Comparison of ENCODE assay signal across 22 cellular contexts in genomic region chr19:35407619-35408018, GRCh38. TPM values are rescaled to one million over a fixed set of nuclear protein-coding genes. Genes with fewer than 3 reads are reported as not detected.
DNase-seq lines count a peak whose midpoint lies in the region; ATAC-seq, FAIRE-seq and TF ChIP-seq lines count a peak whose summit lies in the region.
"Had no signal": no experiment of that assay in that cellular context is flagged by ENCODE, and none has a peak within 500 bp of the region (broad histone marks: within the 10 kb centered on the region; RNA-seq: fewer than 3 reads in every experiment).

No MANE protein-coding gene starts in this region.

- TF ChIP-seq RAD21 in Ishikawa (IDR thresholded peaks at IDR 0.05; ENCODE audit: low read depth) (no peak), GM12878 (IDR thresholded peaks at IDR 0.05; ENCODE audit: insufficient read depth, low read depth, low read length) (no peak)

- SMC1A ChIA-PET in GM12878 (lab: Charles Lee; ENCODE audit: uncharacterized antibody, unreplicated experiment) = interaction anchor here (1.2 to 10.6 kb wide), 5 partner anchors 9 to 60 kb away, joined by 4 to 152 read pairs (median 13); partner anchors contain the start of gene FFAR1

- no peak for TF ChIP-seq CTCF in GM12878 (IDR thresholded peaks at IDR 0.05 in 2 of 3, conservative IDR thresholded peaks at IDR 0.05 in 1 of 3; ENCODE audit: control insufficient read depth in 2 of 3, extremely low read depth in 1 of 3, insufficient read depth in 1 of 3, low read depth in 3 of 3, low read length in 3 of 3)

- H3K27me3 ChIP-seq in GM12878 (replicated peaks in 1 of 2; ENCODE audit: control insufficient read depth in 2 of 2, insufficient read depth in 2 of 2, low read length in 1 of 2) = no peaks in the 10 kb centered on the region
- H3K27me3 ChIP-seq: BLaER1 treated with 17β-estradiol and CSF1 and Interleukin-3, amounts not matched to agents 10 nM and 100 nM had no signal

- H3K4me2 ChIP-seq in GM12878 (ENCODE audit: control insufficient read depth, insufficient read depth) = peak overlapping the region; percentile 33; the same call in 1 of the 2 replicates
- H3K4me2 ChIP-seq: BLaER1 treated with 17β-estradiol and CSF1 and Interleukin-3, amounts not matched to agents 10 nM and 100 nM had no signal

- WGBS in GM12878 (ENCODE audit: insufficient coverage, insufficient replicate concordance, low lambda C conversion rate, missing lambda C conversion rate) = 87% methylated on average over 6 of the region's 6 CpGs

- POLR2A ChIA-PET in GM12878 (lab: Charles Lee) = interaction anchor here (1.4 to 1.6 kb wide), 2 partner anchors 52 kb away, joined by 4 to 6 read pairs; no protein-coding TSS in a partner anchor

- no TSS peak for BruUV-seq in GM12878 (replicated peaks; lab: Mats Ljungman, UMichigan)

- CTCF ChIA-PET in GM12878 (lab: Yijun Ruan, JAX) = interaction anchor here (1.8 to 2.1 kb wide), 2 partner anchors 10 to 56 kb away, joined by 8 read pairs; no protein-coding TSS in a partner anchor

- H4K20me1 ChIP-seq in GM12878 (ENCODE audit: control insufficient read depth, insufficient read depth) = no peaks in the 10 kb centered on the region
- H4K20me1 ChIP-seq: BLaER1 treated with 17β-estradiol and CSF1 and Interleukin-3, amounts not matched to agents 10 nM and 100 nM had no signal

- no peaks in the 10 kb centered on the region; a peak in 1 of 4 replicates for H3K36me3 ChIP-seq in GM12878 (ENCODE audit: control insufficient read depth in 2 of 2, insufficient read depth in 2 of 2, low read length in 1 of 2)
- H3K36me3 ChIP-seq: BLaER1 treated with 17β-estradiol and CSF1 and Interleukin-3, amounts not matched to agents 10 nM and 100 nM had no signal

- peaks cover 2% of the 10 kb centered on the region for H3K79me2 ChIP-seq in GM12878 (ENCODE audit: control insufficient read depth, insufficient read depth, low read length)

- TF ChIP-seq POLR2A in GM12892 (IDR thresholded peaks at IDR 0.05; ENCODE audit: low read depth, low read length) (no peak), GM12878 (IDR thresholded peaks at IDR 0.05; ENCODE audit: low read depth, low read length) (no peak)

- no peak for TF ChIP-seq EP300 in Ishikawa (IDR thresholded peaks at IDR 0.05; ENCODE audit: borderline replicate concordance)
- TF ChIP-seq EP300 in GM12878 (IDR thresholded peaks at IDR 0.05; ENCODE audit: borderline replicate concordance in 1 of 2, control insufficient read depth in 1 of 2, low read depth in 2 of 2, low read length in 2 of 2) = no peak

- peak overlapping the region; percentile 71; the same call in 1 of the 2 replicates for H3K27ac ChIP-seq in GM12878 (ENCODE audit: control insufficient read depth, insufficient read depth)
- H3K27ac ChIP-seq: BLaER1 treated with 17β-estradiol and CSF1 and Interleukin-3, amounts not matched to agents 10 nM and 100 nM; C4-2B had no signal

- ATAC-seq in GM12878 = no peak
- ATAC-seq: CD8-positive, alpha-beta T cell had no signal

- RAD21 ChIA-PET in GM12878 (lab: Charles Lee; ENCODE audit: unreplicated experiment) = interaction anchor here (1.7 to 5.8 kb wide), 4 partner anchors 11 to 55 kb away, joined by 10 to 56 read pairs (median 14); no protein-coding TSS in a partner anchor

- no peaks in the 10 kb centered on the region; the same call in 2 of the 3 replicates for H3K9me3 ChIP-seq in GM12878 (replicated peaks; ENCODE audit: control insufficient read depth, insufficient read depth, low read length)
- H3K9me3 ChIP-seq: BLaER1 treated with 17β-estradiol and CSF1 and Interleukin-3, amounts not matched to agents 10 nM and 100 nM; Caco-2 had no signal

- H3K4me3 ChIP-seq in GM12878 = no peak overlapping the region
- H3K4me3 ChIP-seq: BLaER1 treated with 17β-estradiol and CSF1 and Interleukin-3, amounts not matched to agents 10 nM and 100 nM had no signal

- intact Hi-C loops in GM12878 (cut with micrococcal nuclease; ENCODE audit: unreplicated experiment) = loop anchor here (2.0 kb wide), 2 partner anchors 51 to 55 kb away; no protein-coding TSS in a partner anchor

- FAIRE-seq in GM12892 (lab: Jason Lieb, UNC) (peak; percentile 5), GM12878 (lab: Jason Lieb, UNC) (no peak)
- FAIRE-seq: A204.1, D721Med, G401.6 had no signal

- in situ Hi-C loops in GM12878 (cut with MboI) = no loop called here

- DNase-seq in GM12892 (ENCODE audit: insufficient read length) = no peak
- no peak for DNase-seq in GM12878 (ENCODE audit: low read depth, low spot score)
- DNase-seq in GOT3 (lab: John Stamatoyannopoulos, UW) = no peak
- DNase-seq in SIG-M5 treated with dmso at 0.1 percent for 504 hours (lab: John Stamatoyannopoulos, UW; ENCODE audit: unreplicated experiment) = no peak
- DNase-seq in NCI-H2081 (lab: John Stamatoyannopoulos, UW) = no peak
- no peak for DNase-seq in NCI-H748 (lab: John Stamatoyannopoulos, UW; ENCODE audit: unreplicated experiment)
- DNase-seq: 8988T; AML-193; Calu3; CD4-positive, alpha-beta T cell; CD8-positive, alpha-beta T cell; DMS79 treated with DMSO at 0.1 percent for 48 hours; GF-D8 had no signal

- H2AFZ ChIP-seq in GM12878 (ENCODE audit: control insufficient read depth, low read depth, low read length) = no peak overlapping the region

- no peak overlapping the region for H3K9ac ChIP-seq in GM12878 (ENCODE audit: control insufficient read depth, insufficient read depth, low read length)
- H3K9ac ChIP-seq: BLaER1 treated with 17β-estradiol and CSF1 and Interleukin-3, amounts not matched to agents 10 nM and 100 nM had no signal

- H3K4me1 ChIP-seq in GM12878 (ENCODE audit: control insufficient read depth, insufficient read depth, low read length) = peaks cover 47% of the 10 kb centered on the region

RNA-seq across cellular contexts. Expression of gene GPR42, which starts 36.8 kb away (rescaled TPM):
- not detected for polyA plus RNA-seq in GM12892 (2012; ENCODE audit: missing spikeins)
- not detected in 2 replicates for total RNA-seq in GM12878 (2013; cell fraction: nucleolus; rRNA removed)
- total RNA-seq in GM12878 (2014; rRNA removed) = not detected in 2 replicates
- total RNA-seq in GM12878 (2014; rRNA removed; fragmentation: Illumina TruSeq; extraction: Trizol) = not detected in 2 replicates
- 0.13 TPM in 1 of 2 replicates, not detected in the other for total RNA-seq in GM12878 (2021)
- not detected for polyA plus RNA-seq in GM12878 (2011; ENCODE audit: low read depth)
- polyA plus RNA-seq in GM12878 (2011; rRNA removed) = not detected in 2 replicates
- not detected in 2 replicates for polyA plus RNA-seq in GM12878 (2011; cell fraction: cytosol; rRNA removed)
- polyA plus RNA-seq in GM12878 (2011; cell fraction: nucleus; rRNA removed) = 0.10 TPM in 1 of 2 replicates, not detected in the other
- polyA plus RNA-seq in GM12878 (2012) = 0.25 TPM in 1 of 2 replicates, not detected in the other
- not detected in 2 replicates for polyA plus RNA-seq in GM12878 (2014; fragmentation: Illumina TruSeq; extraction: Trizol)
- not detected for polyA plus RNA-seq in GM12878 (2014; fragmentation: Nextera tagmentation; extraction: Ambion mirVana)
- polyA plus RNA-seq in GM12878 (2014; rRNA removed) = not detected in 2 replicates
- polyA plus RNA-seq in GM12878 (2016; fragmentation: Nextera tagmentation; extraction: Ambion mirVana) = not detected
- not detected in 2 replicates for polyA minus RNA-seq in GM12878 (2011; rRNA and poly(A)+ RNA removed)
- polyA minus RNA-seq in GM12878 (2011; cell fraction: cytosol; rRNA and poly(A)+ RNA removed) = not detected in 2 replicates
- not detected in 2 replicates for polyA minus RNA-seq in GM12878 (2011; cell fraction: nucleus; rRNA and poly(A)+ RNA removed)
- total RNA-seq: B cell; Caco-2; Calu3; CD8-positive, alpha-beta T cell had no signal
- polyA plus RNA-seq: BJ had no signal

RNA-seq across cellular contexts. Expression of gene FFAR2, which starts 40.4 kb away (rescaled TPM):
- polyA plus RNA-seq in GM12892 (2012; ENCODE audit: missing spikeins) = 1.6 TPM
- 1.3 and 1.4 TPM in 2 replicates for total RNA-seq in GM12878 (2013; cell fraction: nucleolus; rRNA removed)
- total RNA-seq in GM12878 (2014; rRNA removed) (2.8 and 2.9 TPM in 2 replicates), GM12878 (2014; rRNA removed; fragmentation: Illumina TruSeq; extraction: Trizol) (1.9 and 2.5 TPM in 2 replicates), GM12878 (2021) (2.3 and 2.8 TPM in 2 replicates)
- 2.5 TPM for polyA plus RNA-seq in GM12878 (2011; ENCODE audit: low read depth)
- polyA plus RNA-seq in GM12878 (2011; rRNA removed) (0.05 and 0.06 TPM in 2 replicates), GM12878 (2014; fragmentation: Illumina TruSeq; extraction: Trizol) (2.5 and 4.0 TPM in 2 replicates), GM12878 (2014; fragmentation: Nextera tagmentation; extraction: Ambion mirVana) (1 to 10 TPM; 1.8 to 3.1 TPM), GM12878 (2014; rRNA removed) (2.8 and 3.1 TPM in 2 replicates), GM12878 (2016; fragmentation: Nextera tagmentation; extraction: Ambion mirVana) (1 to 10 TPM in 1 of 2 experiments, under 1 TPM in 1; 0.53 to 1.1 TPM)
- polyA plus RNA-seq in GM12878 (2011; cell fraction: cytosol; rRNA removed) = 0.03 and 0.08 TPM in 2 replicates
- not detected in 2 replicates for polyA plus RNA-seq in GM12878 (2011; cell fraction: nucleus; rRNA removed)
- 2.0 and 3.2 TPM in 2 replicates for polyA plus RNA-seq in GM12878 (2012)
- polyA minus RNA-seq in GM12878 (2011; rRNA and poly(A)+ RNA removed) = 0.10 TPM in 1 of 2 replicates, not detected in the other
- not detected in 2 replicates for polyA minus RNA-seq in GM12878 (2011; cell fraction: cytosol; rRNA and poly(A)+ RNA removed)
- 0.19 TPM in 1 of 2 replicates, not detected in the other for polyA minus RNA-seq in GM12878 (2011; cell fraction: nucleus; rRNA and poly(A)+ RNA removed)
- total RNA-seq: B cell, Caco-2, Calu3 had no signal
- polyA plus RNA-seq: BJ had no signal

RNA-seq across cellular contexts. Expression of gene FFAR3, which starts 49.4 kb away (rescaled TPM):
- polyA plus RNA-seq in GM12892 (2012; ENCODE audit: missing spikeins) = not detected
- 0.42 and 0.44 TPM in 2 replicates for total RNA-seq in GM12878 (2013; cell fraction: nucleolus; rRNA removed)
- total RNA-seq in GM12878 (2014; rRNA removed) = not detected in 2 replicates
- not detected in 2 replicates for total RNA-seq in GM12878 (2014; rRNA removed; fragmentation: Illumina TruSeq; extraction: Trizol)
- total RNA-seq in GM12878 (2021) = 0.18 TPM in 1 of 2 replicates, not detected in the other
- polyA plus RNA-seq in GM12878 (2011; ENCODE audit: low read depth) = not detected
- polyA plus RNA-seq in GM12878 (2011; rRNA removed) = not detected in 2 replicates
- polyA plus RNA-seq in GM12878 (2011; cell fraction: cytosol; rRNA removed) = not detected in 2 replicates
- 0.12 and 0.36 TPM in 2 replicates for polyA plus RNA-seq in GM12878 (2011; cell fraction: nucleus; rRNA removed)
- polyA plus RNA-seq in GM12878 (2012) = 0.15 TPM in 1 of 2 replicates, not detected in the other
- 0.15 TPM in 1 of 2 replicates, not detected in the other for polyA plus RNA-seq in GM12878 (2014; fragmentation: Illumina TruSeq; extraction: Trizol)
- not detected for polyA plus RNA-seq in GM12878 (2014; fragmentation: Nextera tagmentation; extraction: Ambion mirVana)
- not detected in 2 replicates for polyA plus RNA-seq in GM12878 (2014; rRNA removed)
- polyA plus RNA-seq in GM12878 (2016; fragmentation: Nextera tagmentation; extraction: Ambion mirVana) = not detected
- not detected in 2 replicates for polyA minus RNA-seq in GM12878 (2011; rRNA and poly(A)+ RNA removed)
- polyA minus RNA-seq in GM12878 (2011; cell fraction: cytosol; rRNA and poly(A)+ RNA removed) = not detected in 2 replicates
- not detected in 2 replicates for polyA minus RNA-seq in GM12878 (2011; cell fraction: nucleus; rRNA and poly(A)+ RNA removed)
- total RNA-seq: B cell; Caco-2; Calu3; CD4-positive, alpha-beta T cell; CD8-positive, alpha-beta T cell had no signal
- polyA plus RNA-seq: BJ had no signal

RNA-seq across cellular contexts. Expression of gene FFAR1, which starts 59.9 kb away (rescaled TPM):
- polyA plus RNA-seq in GM12892 (2012; ENCODE audit: missing spikeins) = 1.3 TPM
- total RNA-seq in GM12878 (2013; cell fraction: nucleolus; rRNA removed) = 4.1 and 5.1 TPM in 2 replicates
- total RNA-seq in GM12878 (2014; rRNA removed) (0.27 and 0.28 TPM in 2 replicates), GM12878 (2014; rRNA removed; fragmentation: Illumina TruSeq; extraction: Trizol) (0.13 TPM in 1 of 2 replicates, not detected in the other), GM12878 (2021) (0.43 and 0.62 TPM in 2 replicates)
- polyA plus RNA-seq in GM12878 (2011; ENCODE audit: low read depth) = 0.92 TPM
- polyA plus RNA-seq in GM12878 (2011; rRNA removed) (0.13 and 0.15 TPM in 2 replicates), GM12878 (2014; fragmentation: Illumina TruSeq; extraction: Trizol) (0.10 TPM in 1 of 2 replicates, not detected in the other), GM12878 (2014; fragmentation: Nextera tagmentation; extraction: Ambion mirVana) (under 1 TPM; 0.05 to 0.07 TPM), GM12878 (2014; rRNA removed) (0.32 and 0.51 TPM in 2 replicates), GM12878 (2016; fragmentation: Nextera tagmentation; extraction: Ambion mirVana) (not detected)
- 0.19 and 0.28 TPM in 2 replicates for polyA plus RNA-seq in GM12878 (2011; cell fraction: cytosol; rRNA removed)
- polyA plus RNA-seq in GM12878 (2011; cell fraction: nucleus; rRNA removed) = 1.5 TPM in 2 replicates
- 0.49 and 1.6 TPM in 2 replicates for polyA plus RNA-seq in GM12878 (2012)
- 0.26 TPM in 1 of 2 replicates, not detected in the other for polyA minus RNA-seq in GM12878 (2011; rRNA and poly(A)+ RNA removed)
- polyA minus RNA-seq in GM12878 (2011; cell fraction: cytosol; rRNA and poly(A)+ RNA removed) = not detected in 2 replicates
- 0.24 and 0.77 TPM in 2 replicates for polyA minus RNA-seq in GM12878 (2011; cell fraction: nucleus; rRNA and poly(A)+ RNA removed)
- total RNA-seq: Caco-2; Calu3; CD4-positive, alpha-beta T cell had no signal
- polyA plus RNA-seq: BJ had no signal
